17 cellular contexts compared by ENCODE assay signal in genomic region chr4:185771696-185772390, GRCh38. TPM values are rescaled to one million over a fixed set of nuclear protein-coding genes. Genes with fewer than 3 reads are reported as not detected.
DNase-seq lines count a peak whose midpoint lies in the region; ATAC-seq and TF ChIP-seq lines count a peak whose summit lies in the region.
"Had no signal": no experiment of that assay in that cellular context is flagged by ENCODE, and none has a peak within 500 bp of the region (broad histone marks: within the 10 kb centered on the region; RNA-seq: fewer than 3 reads in every experiment).

No MANE protein-coding gene starts in this region.

- no peaks in the 10 kb centered on the region for H3K27me3 Mint-ChIP-seq in H9 (ENCODE audit: low read depth)

- TF ChIP-seq CTCF in H9 (conservative IDR thresholded peaks at IDR 0.05) (no peak), breast epithelium (IDR thresholded peaks at IDR 0.05) (no peak), right lobe of liver (IDR thresholded peaks at IDR 0.05) (no peak), thoracic aorta (IDR thresholded peaks at IDR 0.05) (no peak), smooth muscle cell (IDR thresholded peaks at IDR 0.05; ENCODE audit: borderline replicate concordance, insufficient read depth, poor library complexity, severe bottlenecking) (no peak)

- H2AFZ ChIP-seq in H9 (ENCODE audit: low read length) (no peak overlapping the region), smooth muscle cell (ENCODE audit: low read depth) (no peak overlapping the region)

- H2BK20ac ChIP-seq in H9 (ENCODE audit: low read depth, low read length, poor library complexity, severe bottlenecking) = no peak overlapping the region

- no peak overlapping the region for H2AK5ac ChIP-seq in H9 (ENCODE audit: insufficient read length, low read length)

- ATAC-seq in right lobe of liver (no peak), thoracic aorta (ENCODE audit: insufficient number of reproducible peaks, low FRiP score, low read depth) (no peak), HG03045 (IDR thresholded peaks at IDR 0.05; ENCODE audit: unreplicated experiment) (no peak)
- ATAC-seq: activated CD4-positive, CD25-positive, alpha-beta regulatory T cell treated with anti-CD3 and anti-CD28 coated beads, Interleukin-2, amount 50 U/mL, for 24 hours; activated CD8-positive, alpha-beta memory T cell treated with anti-CD3 and anti-CD28 coated beads, Interleukin-2, amount 10 ng/mL, durations not matched to agents 7 days and 5 days had no signal

- no CpG with 5 or more reads among the region's 7 CpGs for WGBS in H9 (ENCODE audit: extremely low coverage, insufficient read length, low lambda C conversion rate)
- WGBS in right lobe of liver (ENCODE audit: insufficient coverage, low coverage, low lambda C conversion rate, missing lambda C conversion rate) = 80% methylated on average over 7 of the region's 7 CpGs
- WGBS in smooth muscle cell (ENCODE audit: low lambda C conversion rate) = 94% methylated on average over 7 of the region's 7 CpGs

- peaks cover 5% of the 10 kb centered on the region for H3F3A ChIP-seq in smooth muscle cell (ENCODE audit: low read depth)

- H3K27ac Mint-ChIP-seq in H9 = peak overlapping the region in 2 of 3 experiments; percentile 11 to 23; a peak in 3 of 7 replicates
- H3K27ac Mint-ChIP-seq: activated CD8-positive, alpha-beta memory T cell treated with anti-CD3 and anti-CD28 coated beads, Interleukin-2, amount 10 ng/mL, durations not matched to agents 7 days and 5 days; stimulated activated naive CD8-positive, alpha-beta T cell treated with anti-CD3 and anti-CD28 coated beads, Interleukin-15, Interleukin-2, amounts not matched to agents 100 ng/mL and 50 ng/mL, for 24 hours had no signal

- H2BK120ac ChIP-seq in H9 (ENCODE audit: low read depth, low read length, poor library complexity, severe bottlenecking) = no peak overlapping the region

- H3K36me3 ChIP-seq in breast epithelium (no peaks in the 10 kb centered on the region), right lobe of liver (no peaks in the 10 kb centered on the region), thoracic aorta (no peaks in the 10 kb centered on the region), smooth muscle cell (ENCODE audit: low read depth) (no peaks in the 10 kb centered on the region)
- H3K36me3 ChIP-seq: neutrophil had no signal

- H2BK5ac ChIP-seq in H9 (ENCODE audit: insufficient read length, low read length) = no peak overlapping the region

- no peak overlapping the region for H2BK12ac ChIP-seq in H9 (ENCODE audit: insufficient read length, low read depth, low read length)

- no peak overlapping the region for H3K18ac ChIP-seq in H9 (ENCODE audit: insufficient read length, low read depth, low read length)

- no peak overlapping the region for H2BK15ac ChIP-seq in H9 (ENCODE audit: low read depth, low read length)

- peaks cover 0 to 32% (median 24%) of the 10 kb centered on the region in 3 experiments; a peak in 4 of 7 replicates for H3K36me3 Mint-ChIP-seq in H9 (ENCODE audit: insufficient read depth in 1 of 3, low read depth in 3 of 3)
- H3K36me3 Mint-ChIP-seq: activated CD8-positive, alpha-beta memory T cell treated with anti-CD3 and anti-CD28 coated beads, Interleukin-2, amount 10 ng/mL, durations not matched to agents 7 days and 5 days had no signal

- H3K14ac ChIP-seq in H9 (ENCODE audit: insufficient read depth, low read length) = no peak overlapping the region

- H3K9ac ChIP-seq in H9 (ENCODE audit: extremely low read depth, insufficient read length, low read length) (no peak overlapping the region), smooth muscle cell (ENCODE audit: low read depth) (no peak overlapping the region)

- peak overlapping the region in 2 of 3 donors; percentile 40 to 54 for H3K4me3 ChIP-seq in breast epithelium
- no peak overlapping the region for H3K4me3 ChIP-seq in right lobe of liver
- peak overlapping the region; percentile 72 for H3K4me3 ChIP-seq in thoracic aorta
- H3K4me3 ChIP-seq in smooth muscle cell = no peak overlapping the region

- no peak overlapping the region; a peak in 1 of 5 replicates for H3K4me3 Mint-ChIP-seq in H9
- H3K4me3 Mint-ChIP-seq: activated CD8-positive, alpha-beta memory T cell treated with anti-CD3 and anti-CD28 coated beads, Interleukin-2, amount 10 ng/mL, durations not matched to agents 7 days and 5 days; stimulated activated naive CD8-positive, alpha-beta T cell treated with anti-CD3 and anti-CD28 coated beads, Interleukin-15, Interleukin-2, amounts not matched to agents 100 ng/mL and 50 ng/mL, for 24 hours had no signal

- no peak overlapping the region for H3K56ac ChIP-seq in H9 (ENCODE audit: insufficient read length, low read depth, low read length)

- DNase-seq in H9 (no peak), breast epithelium (ENCODE audit: low spot score in 2 of 2) (no peak), right lobe of liver (no peak), thoracic aorta (ENCODE audit: low spot score) (no peak), smooth muscle cell (lab: John Stamatoyannopoulos, UW; ENCODE audit: unreplicated experiment) (no peak), putamen (ENCODE audit: low spot score) (no peak)
- DNase-seq: activated CD8-positive, alpha-beta memory T cell treated with anti-CD3 and anti-CD28 coated beads, Interleukin-2, amount 10 ng/mL, durations not matched to agents 7 days and 5 days; effector memory CD4-positive, alpha-beta T cell; NCI-H1417; NCI-H345; SHP77 treated with DMSO at 0.1 percent for 48 hours; T-helper 2 cell had no signal

- H3K27me3 ChIP-seq in H9 (ENCODE audit: insufficient read depth, low read length) = no peaks in the 10 kb centered on the region
- no peaks in the 10 kb centered on the region for H3K27me3 ChIP-seq in breast epithelium
- H3K27me3 ChIP-seq in right lobe of liver = no peaks in the 10 kb centered on the region
- H3K27me3 ChIP-seq in thoracic aorta (replicated peaks; ENCODE audit: insufficient read depth) = no peaks in the 10 kb centered on the region
- no peaks in the 10 kb centered on the region for H3K27me3 ChIP-seq in smooth muscle cell (ENCODE audit: low read depth)

- no peak overlapping the region for H3K4ac ChIP-seq in H9 (ENCODE audit: low read depth, low read length)

- no peaks in the 10 kb centered on the region for H3K23me2 ChIP-seq in H9 (ENCODE audit: insufficient read length, low read depth, low read length, poor library complexity, severe bottlenecking)

- H3K79me2 ChIP-seq in H9 (ENCODE audit: insufficient read depth, low read length) (peaks cover 6% of the 10 kb centered on the region; the same call in 1 of the 2 replicates), smooth muscle cell (ENCODE audit: low read depth) (no peaks in the 10 kb centered on the region)

- H3K9me3 ChIP-seq in H9 (ENCODE audit: control insufficient read depth, low read depth, low read length) = no peaks in the 10 kb centered on the region
- H3K9me3 ChIP-seq in breast epithelium = peaks cover 0 to 6% of the 10 kb centered on the region in 2 donors
- H3K9me3 ChIP-seq in right lobe of liver = no peaks in the 10 kb centered on the region
- H3K9me3 ChIP-seq in thoracic aorta = no peaks in the 10 kb centered on the region
- H3K9me3 ChIP-seq in smooth muscle cell (replicated peaks; ENCODE audit: low read depth) = no peaks in the 10 kb centered on the region
- H3K9me3 ChIP-seq: neutrophil had no signal

- H4K20me1 ChIP-seq in H9 (ENCODE audit: control insufficient read depth, insufficient read depth, insufficient read length) = no peaks in the 10 kb centered on the region
- no peaks in the 10 kb centered on the region for H4K20me1 ChIP-seq in smooth muscle cell (ENCODE audit: low read depth)

- peaks cover 0 to 13% of the 10 kb centered on the region in 2 experiments; a peak in 2 of 5 replicates for H3K9me3 Mint-ChIP-seq in H9

- H3K4me1 ChIP-seq in H9 (ENCODE audit: insufficient read depth, low read length) = peaks cover 6% of the 10 kb centered on the region
- no peaks in the 10 kb centered on the region for H3K4me1 ChIP-seq in breast epithelium
- H3K4me1 ChIP-seq in right lobe of liver = peaks cover 0 to 22% (median 6%) of the 10 kb centered on the region in 4 donors
- peaks cover 8 to 44% of the 10 kb centered on the region in 2 donors for H3K4me1 ChIP-seq in thoracic aorta (ENCODE audit: control insufficient read depth in 1 of 2, low read depth in 2 of 2)
- peaks cover 26% of the 10 kb centered on the region for H3K4me1 ChIP-seq in smooth muscle cell (ENCODE audit: low read depth)

- H3T11ph ChIP-seq in H9 (ENCODE audit: low read length) = no peak overlapping the region

- no peak overlapping the region for H4K5ac ChIP-seq in H9 (ENCODE audit: insufficient read length, low read depth, low read length)

- H4K8ac ChIP-seq in H9 (replicated peaks; ENCODE audit: insufficient read length, low read depth, low read length) = no peak overlapping the region

- intact Hi-C loops in breast epithelium (cut with DNase I; ENCODE audit: low total_unique reads) (no loop called here), right lobe of liver (cut with DNase I) (no loop called here)

- H3K4me2 ChIP-seq in H9 (ENCODE audit: insufficient read depth, insufficient read length, low read length) (no peak overlapping the region), smooth muscle cell (no peak overlapping the region)

- H3K23ac ChIP-seq in H9 (ENCODE audit: insufficient read length, low read depth, low read length) = no peak overlapping the region

- no peak for TF ChIP-seq POLR2A in breast epithelium (IDR thresholded peaks at IDR 0.05)
- no peak for TF ChIP-seq POLR2A in right lobe of liver (IDR thresholded peaks at IDR 0.05)

- peaks cover 3% of the 10 kb centered on the region for H3K79me1 ChIP-seq in H9 (ENCODE audit: insufficient read depth, low read depth, low read length, poor library complexity, severe bottlenecking)

- H3K4me1 Mint-ChIP-seq in H9 = peaks cover 42 to 45% of the 10 kb centered on the region in 2 experiments
- H3K4me1 Mint-ChIP-seq: activated CD8-positive, alpha-beta memory T cell treated with anti-CD3 and anti-CD28 coated beads, Interleukin-2, amount 10 ng/mL, durations not matched to agents 7 days and 5 days had no signal

- H4K91ac ChIP-seq in H9 (ENCODE audit: insufficient read length, low read depth, low read length) = no peak overlapping the region

- H3K27ac ChIP-seq in H9 (ENCODE audit: insufficient read length, low read depth, low read length) (no peak overlapping the region), breast epithelium (peak overlapping the region; percentile 84 to 87), right lobe of liver (peak overlapping the region; percentile 83 to 98 (median 96)), thoracic aorta (peak overlapping the region; percentile 71 to 74), smooth muscle cell (ENCODE audit: low read depth) (no peak overlapping the region)
- H3K27ac ChIP-seq: C4-2B, neutrophil had no signal

RNA-seq across cellular contexts. Expression of gene SORBS2, which starts 40.2 kb away (rescaled TPM):
- total RNA-seq in H9 (2021) (8.8 and 9.7 TPM in 2 replicates), breast epithelium (100 to 1,000 TPM in 2 of 3 donors, 10 to 100 TPM in 1; 21.8 to 132 (median 105) TPM), right lobe of liver (100 to 1,000 TPM in 4 of 6 experiments, 10 to 100 TPM in 2; 60.8 to 144 (median 107) TPM), thoracic aorta (100 to 1,000 TPM; 268 to 443 TPM), smooth muscle cell (5.9 and 36.6 TPM in 2 replicates)
- 5.5 and 9.0 TPM in 2 replicates for polyA plus RNA-seq in smooth muscle cell
- total RNA-seq: activated CD8-positive, alpha-beta memory T cell treated with anti-CD3 and anti-CD28 coated beads, Interleukin-2, amount 10 ng/mL, durations not matched to agents 7 days and 5 days had no signal

Comparison
In these comparisons a context has a peak if more than half of its experiments do, and no peak if none do; other contexts are left out.
1. H3K27ac ChIP-seq: peak in breast epithelium (2 of 2), right lobe of liver (3 of 3) and thoracic aorta (2 of 2); none in H9 (single experiment) and smooth muscle cell (single experiment).
2. H3K4me3 ChIP-seq: peak in breast epithelium (2 of 3) and thoracic aorta (single experiment); none in right lobe of liver (0 of 3) and smooth muscle cell (single experiment).